In the genomic region with DNA sequence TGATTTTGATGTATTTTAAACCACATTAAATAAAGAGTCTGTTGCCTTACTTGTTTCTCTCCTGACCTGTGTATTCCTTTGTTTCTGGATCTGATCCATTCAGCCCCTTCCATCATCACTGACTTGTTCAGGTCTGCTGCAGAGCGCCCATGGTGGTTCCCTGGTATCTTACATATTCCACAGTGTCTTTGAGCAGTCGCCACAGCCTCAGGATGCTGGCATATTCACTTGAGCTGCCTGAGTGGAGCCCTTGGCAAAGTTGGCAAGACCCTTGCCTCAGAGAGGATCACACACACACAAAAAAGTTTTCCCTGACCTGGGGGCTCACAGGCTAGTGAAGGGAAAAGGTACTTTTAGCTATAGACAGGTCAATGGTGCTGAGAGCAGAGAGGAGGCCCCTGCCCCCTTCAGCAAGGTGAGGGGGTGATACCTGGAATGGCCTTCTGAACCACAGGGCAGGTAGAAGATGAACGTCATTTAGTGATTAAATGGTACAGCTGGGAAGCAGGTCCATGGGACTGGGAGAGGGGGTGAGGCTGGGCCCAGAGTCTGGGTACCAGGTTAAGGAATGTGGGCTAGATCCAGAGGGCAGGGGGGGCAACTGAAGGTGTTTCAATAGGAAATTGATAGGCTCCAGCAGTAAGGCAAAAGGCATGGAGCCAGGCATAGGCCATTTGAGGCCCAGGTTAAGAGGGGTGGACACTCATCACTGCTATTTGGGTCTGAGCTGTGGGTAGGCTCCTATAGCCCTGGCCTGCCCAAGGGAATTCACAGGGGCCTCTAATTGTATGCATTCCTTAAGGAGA, we compare ENCODE assay signal across 15 cellular contexts. TPM values are rescaled to one million over a fixed set of nuclear protein-coding genes. Genes with fewer than 3 reads are reported as not detected.
DNase-seq lines count a peak whose midpoint lies in the region; ATAC-seq, FAIRE-seq and TF ChIP-seq lines count a peak whose summit lies in the region.
"Had no signal": no experiment of that assay in that cellular context is flagged by ENCODE, and none has a peak within 500 bp of the region (broad histone marks: within the 10 kb centered on the region; RNA-seq: fewer than 3 reads in every experiment).

No MANE protein-coding gene starts in this region.

- POLR2A ChIA-PET in OCI-LY7 (lab: Charles Lee) (interaction anchor here (0.5 to 0.6 kb wide), 2 partner anchors 28 to 1032 kb away, joined by 3 to 4 read pairs; no protein-coding TSS in a partner anchor), H1 (lab: Charles Lee; ENCODE audit: partially characterized antibody) (interaction anchor here (0.7 to 21.3 kb wide), 20 partner anchors 10 to 164 kb away, joined by 3 to 332 read pairs (median 4); a partner anchor contains a TSS)

- no TSS peak for BruUV-seq in OCI-LY7 (replicated peaks; lab: Mats Ljungman, UMichigan)

- H3K4me2 ChIP-seq in OCI-LY7 (ENCODE audit: low read length) (peak overlapping the region; percentile 80; the same call in 1 of the 2 replicates), H1 (ENCODE audit: insufficient read depth in 1 of 2, low read depth in 2 of 2, low read length in 2 of 2) (peak overlapping the region; percentile 5 to 92; a peak in 2 of 4 replicates)

- CTCF ChIA-PET in OCI-LY7 (lab: Charles Lee; ENCODE audit: unreplicated experiment) (no interaction called here), H1 (lab: Charles Lee; ENCODE audit: partially characterized antibody) (interaction anchor here (0.9 to 4.2 kb wide), 5 partner anchors 15 to 50 kb away, joined by 3 to 25 read pairs (median 8); no protein-coding TSS in a partner anchor)

- no peak for TF ChIP-seq RAD21 in H1 (IDR thresholded peaks at IDR 0.05 in 1 of 2, conservative IDR thresholded peaks at IDR 0.05 in 1 of 2; ENCODE audit: low read depth in 2 of 2, low read length in 2 of 2)

- H3K79me2 ChIP-seq in OCI-LY7 (ENCODE audit: insufficient read depth, low read depth, low read length) (no peaks in the 10 kb centered on the region), H1 (ENCODE audit: control insufficient read depth in 1 of 2, insufficient read depth in 2 of 2, low read length in 2 of 2) (no peaks in the 10 kb centered on the region)

- no peak overlapping the region for H4K5ac ChIP-seq in H1 (ENCODE audit: insufficient read length, low read depth, low read length)

- no peak overlapping the region for H2BK12ac ChIP-seq in H1 (ENCODE audit: low read depth, low read length)

- no peak overlapping the region for H4K8ac ChIP-seq in H1 (ENCODE audit: extremely low read depth, insufficient read depth, low read length)

- H2AK5ac ChIP-seq in H1 (ENCODE audit: low read depth, low read length) = no peak overlapping the region

- peaks cover 59% of the 10 kb centered on the region for H3K36me3 ChIP-seq in OCI-LY7 (ENCODE audit: insufficient read depth, low read length)
- peaks cover 22 to 43% (median 33%) of the 10 kb centered on the region in 4 experiments; a peak in 7 of 8 replicates for H3K36me3 ChIP-seq in H1 (ENCODE audit: control insufficient read depth in 2 of 4, insufficient read depth in 4 of 4, low read length in 3 of 4)
- H3K36me3 ChIP-seq in gastrocnemius medialis = peaks cover 3 to 30% of the 10 kb centered on the region in 2 donors
- no peaks in the 10 kb centered on the region for H3K36me3 ChIP-seq in testis (ENCODE audit: low read depth, missing control alignments)

- WGBS in H1 (ENCODE audit: extremely low coverage in 1 of 2, insufficient coverage in 1 of 2, insufficient read length in 1 of 2, insufficient replicate concordance in 2 of 2, low coverage in 1 of 2, low lambda C conversion rate in 2 of 2, missing lambda C conversion rate in 1 of 2), 2 experiments = 89% methylated on average over 3 of the region's 3 CpGs; no CpG with 5 or more reads in 1 of the 2 experiments
- 78 to 86% methylated on average over 3 of the region's 3 CpGs for WGBS in testis, 2 donors

- intact Hi-C loops in OCI-LY7 (cut with micrococcal nuclease; ENCODE audit: unreplicated experiment) (no loop called here), gastrocnemius medialis (cut with DNase I; ENCODE audit: low total_unique reads) (no loop called here), testis (cut with DNase I; ENCODE audit: low total_unique reads) (no loop called here)

- H3K23ac ChIP-seq in H1 (ENCODE audit: insufficient read length) = no peak overlapping the region

- no peaks in the 10 kb centered on the region for H3K27me3 Mint-ChIP-seq in activated T-cell treated with anti-CD3 and anti-CD28 coated beads, Interleukin-2, amount 50 U/mL, for 24 hours

- TF ChIP-seq CTCF in OCI-LY7 (conservative IDR thresholded peaks at IDR 0.05; ENCODE audit: low read length) = no peak
- TF ChIP-seq CTCF in H1 (IDR thresholded peaks at IDR 0.05; ENCODE audit: control extremely low read depth in 1 of 3, insufficient read depth in 1 of 3, low read depth in 1 of 3, low read length in 3 of 3) = no peak
- no peak for TF ChIP-seq CTCF in gastrocnemius medialis (IDR thresholded peaks at IDR 0.05 in 4 of 5, conservative IDR thresholded peaks at IDR 0.05 in 1 of 5)
- TF ChIP-seq CTCF in testis (IDR thresholded peaks at IDR 0.05) = no peak

- TF ChIP-seq POLR2A in H1 (IDR thresholded peaks at IDR 0.05; ENCODE audit: control extremely low read depth in 1 of 2, low read depth in 2 of 2, low read length in 2 of 2) (peak in 1 of 2 experiments; percentile 33; a peak in 1 of 3 replicates), gastrocnemius medialis (IDR thresholded peaks at IDR 0.05) (no peak), testis (IDR thresholded peaks at IDR 0.05) (no peak)

- peaks cover 80% of the 10 kb centered on the region for H3K4me1 Mint-ChIP-seq in activated T-cell treated with anti-CD3 and anti-CD28 coated beads, Interleukin-2, amount 50 U/mL, for 24 hours (ENCODE audit: low read depth)

- H3K4me3 ChIP-seq in OCI-LY7 (ENCODE audit: low read depth, low read length, poor library complexity, severe bottlenecking) (no peak overlapping the region), H1 (ENCODE audit: extremely low read depth in 1 of 4, insufficient read depth in 2 of 4, low read depth in 3 of 4, low read length in 4 of 4) (no peak overlapping the region), gastrocnemius medialis (no peak overlapping the region), testis (no peak overlapping the region)
- H3K4me3 ChIP-seq: esophagus muscularis mucosa, prostate gland had no signal

- H3K9me3 ChIP-seq in OCI-LY7 (ENCODE audit: low read length) (no peaks in the 10 kb centered on the region), H1 (ENCODE audit: insufficient read depth in 2 of 2, low read depth in 1 of 2, low read length in 1 of 2) (no peaks in the 10 kb centered on the region), gastrocnemius medialis (no peaks in the 10 kb centered on the region), testis (no peaks in the 10 kb centered on the region)
- H3K9me3 ChIP-seq: esophagus muscularis mucosa, prostate gland had no signal

- no peak overlapping the region for H2BK20ac ChIP-seq in H1 (ENCODE audit: low read length)

- H3K9me2 ChIP-seq in OCI-LY7 (ENCODE audit: insufficient read depth, low read length) = no peaks in the 10 kb centered on the region

- in situ Hi-C loops in gastrocnemius medialis (cut with MboI; ENCODE audit: low sequenced_read_pairs in 4 of 4) = no loop called here

- no peak for DNase-seq in activated T-cell treated with anti-CD3 and anti-CD28 coated beads, Interleukin-2, amount 50 U/mL, for 24 hours
- no peak for DNase-seq in activated T-cell treated with anti-CD3 and anti-CD28 coated beads, Interleukin-2, amount 50 U/mL, for 48 hours
- DNase-seq in OCI-LY7 (ENCODE audit: low spot score) (no peak), H1 (ENCODE audit: low read depth in 1 of 2, low spot score in 2 of 2) (no peak), gastrocnemius medialis (no peak), testis (no peak)
- DNase-seq: NCI-H1092; NCI-H510A treated with DMSO at 0.1 percent for 48 hours; stimulated activated CD4-positive, alpha-beta T cell treated with anti-CD3 and anti-CD28 coated beads, Interleukin-2, amount 100 ng/mL, for 24 hours had no signal

- no peak overlapping the region for H3K18ac ChIP-seq in H1 (ENCODE audit: extremely low read depth, low read length)

- peaks cover 39% of the 10 kb centered on the region for H3K4me1 ChIP-seq in OCI-LY7 (ENCODE audit: insufficient read depth, low read length, poor library complexity, severe bottlenecking)
- peaks cover 13 to 28% (median 18%) of the 10 kb centered on the region in 4 experiments for H3K4me1 ChIP-seq in H1 (replicated peaks in 1 of 4; ENCODE audit: control insufficient read depth in 3 of 4, insufficient read depth in 4 of 4, low read length in 3 of 4)
- peaks cover 44 to 64% of the 10 kb centered on the region in 2 donors for H3K4me1 ChIP-seq in gastrocnemius medialis
- H3K4me1 ChIP-seq in testis = peaks cover 29% of the 10 kb centered on the region

- no peaks in the 10 kb centered on the region for H3K9me3 Mint-ChIP-seq in activated T-cell treated with anti-CD3 and anti-CD28 coated beads, Interleukin-2, amount 50 U/mL, for 24 hours

- H4K91ac ChIP-seq in H1 (replicated peaks; ENCODE audit: insufficient read length, low read length) = no peak overlapping the region

- H2AFZ ChIP-seq in OCI-LY7 (ENCODE audit: low read length) (no peak overlapping the region), H1 (ENCODE audit: low read length) (no peak overlapping the region)

- ATAC-seq in gastrocnemius medialis (no peak), GM21825 (IDR thresholded peaks at IDR 0.05; ENCODE audit: unreplicated experiment) (no peak), GM19328 (IDR thresholded peaks at IDR 0.05; ENCODE audit: unreplicated experiment) (no peak)

- H2BK5ac ChIP-seq in H1 (ENCODE audit: low read depth, low read length) = 0 out of 2 replicates have a peak overlapping the region, but pooled peaks have one; percentile 2

- no peak overlapping the region for H3K9ac ChIP-seq in H1 (replicated peaks in 1 of 4; ENCODE audit: extremely low read depth in 1 of 4, low read depth in 3 of 4, low read length in 3 of 4)

- H3K27me3 ChIP-seq in H1 (replicated peaks in 1 of 4; ENCODE audit: control insufficient read depth in 3 of 4, extremely low read depth in 1 of 4, insufficient read depth in 3 of 4, low read length in 3 of 4) = no peaks in the 10 kb centered on the region; a peak in 1 of 7 replicates
- no peaks in the 10 kb centered on the region for H3K27me3 ChIP-seq in gastrocnemius medialis
- no peaks in the 10 kb centered on the region for H3K27me3 ChIP-seq in testis
- H3K27me3 ChIP-seq: esophagus muscularis mucosa had no signal

- H3K4ac ChIP-seq in H1 (replicated peaks; ENCODE audit: insufficient read length, low read depth, low read length) = no peak overlapping the region

- H3K36me3 Mint-ChIP-seq in activated T-cell treated with anti-CD3 and anti-CD28 coated beads, Interleukin-2, amount 50 U/mL, for 24 hours (ENCODE audit: low read depth) = peaks cover 57% of the 10 kb centered on the region

- H2BK15ac ChIP-seq in H1 (ENCODE audit: low read length) = no peak overlapping the region

- FAIRE-seq in H1 (lab: Jason Lieb, UNC) = no peak
- FAIRE-seq: TTC549 had no signal

- peak overlapping the region; percentile 44 for H3K27ac Mint-ChIP-seq in activated T-cell treated with anti-CD3 and anti-CD28 coated beads, Interleukin-2, amount 50 U/mL, for 24 hours

- H4K20me1 ChIP-seq in OCI-LY7 (ENCODE audit: insufficient read depth, low read length) = no peaks in the 10 kb centered on the region
- peaks cover 6 to 8% of the 10 kb centered on the region in 2 experiments for H4K20me1 ChIP-seq in H1 (replicated peaks in 1 of 2; ENCODE audit: control insufficient read depth in 1 of 2, insufficient read depth in 2 of 2, low read length in 2 of 2)

- H3K23me2 ChIP-seq in H1 (ENCODE audit: low read depth, low read length) = peaks cover 9% of the 10 kb centered on the region; the same call in 1 of the 2 replicates

- no peak overlapping the region for H3K56ac ChIP-seq in H1 (replicated peaks; ENCODE audit: insufficient read length, low read depth, low read length)

- H3K27ac ChIP-seq in OCI-LY7 (ENCODE audit: low read depth, low read length, poor library complexity, severe bottlenecking) (no peak overlapping the region), H1 (ENCODE audit: low read depth, low read length) (no peak overlapping the region), gastrocnemius medialis (peak overlapping the region; percentile 86 to 99 (median 94)), testis (no peak overlapping the region)

- H3K4me3 Mint-ChIP-seq in activated T-cell treated with anti-CD3 and anti-CD28 coated beads, Interleukin-2, amount 50 U/mL, for 24 hours = no peak overlapping the region

- no peak overlapping the region for H2BK120ac ChIP-seq in H1 (replicated peaks; ENCODE audit: low read depth, low read length)

- TF ChIP-seq EP300 in H1 (IDR thresholded peaks at IDR 0.05; ENCODE audit: borderline replicate concordance in 1 of 2, low read depth in 2 of 2, low read length in 2 of 2) = no peak

- 0 out of 2 replicates have a peak, but pooled peaks cover 3% of the 10 kb centered on the region for H3K79me1 ChIP-seq in H1 (ENCODE audit: low read depth, low read length)

- no peak overlapping the region for H3K14ac ChIP-seq in H1 (ENCODE audit: insufficient read length)

RNA-seq across cellular contexts. Expression of a gene that starts 2.0 kb away (rescaled TPM):
- 28.3 and 32.8 TPM in 2 replicates for total RNA-seq in OCI-LY7 (2014; rRNA removed; shearing (Covaris generic))
- total RNA-seq in OCI-LY7 (2022) (53.4 and 54.4 TPM in 2 replicates), gastrocnemius medialis (10 to 100 TPM; 16.4 to 79.0 (median 56.8) TPM), testis (100 to 1,000 TPM in 1 of 2 donors, 10 to 100 TPM in 1; 67.5 to 105 TPM)
- 17.1 and 20.9 TPM in 2 replicates for total RNA-seq in H1 (2021; fragmentation: NEBNext Ultra II Directional; extraction: Animal tissue kit (Norgen Biotek cat#: 25700))
- polyA plus RNA-seq in H1 (2011; rRNA removed) (16.7 and 18.4 TPM in 2 replicates), testis (ENCODE audit: insufficient read depth, low read depth, low replicate concordance) (55.3 TPM)
- 27.5 TPM for polyA plus RNA-seq in H1 (2011; cell fraction: cytosol; rRNA removed)
- 16.7 TPM for polyA plus RNA-seq in H1 (2011; cell fraction: nucleus; rRNA removed)
- polyA plus RNA-seq in H1 (2012, experiment 1 of 2) = 15.5 to 32.2 TPM (median 27.2 TPM) in 4 replicates
- 18.5 TPM for polyA plus RNA-seq in H1 (2012, experiment 2 of 2)
- polyA plus RNA-seq in H1 (2013, experiment 1 of 2) = 19.5 TPM
- polyA plus RNA-seq in H1 (2013, experiment 2 of 2) = 18.8 TPM
- 4.5 and 5.3 TPM in 2 replicates for polyA minus RNA-seq in H1 (2011; rRNA and poly(A)+ RNA removed)
- 6.0 TPM for polyA minus RNA-seq in H1 (2011; cell fraction: cytosol; rRNA and poly(A)+ RNA removed)
- polyA minus RNA-seq in H1 (2011; cell fraction: nucleus; rRNA and poly(A)+ RNA removed) = 3.7 TPM

RNA-seq across cellular contexts. Expression of a gene that starts 7.0 kb away (rescaled TPM):
- total RNA-seq in OCI-LY7 (2014; rRNA removed; shearing (Covaris generic)) = 12.1 and 14.5 TPM in 2 replicates
- 8.0 and 8.4 TPM in 2 replicates for total RNA-seq in OCI-LY7 (2022)
- 4.2 and 4.3 TPM in 2 replicates for total RNA-seq in H1 (2021; fragmentation: NEBNext Ultra II Directional; extraction: Animal tissue kit (Norgen Biotek cat#: 25700))
- 1.9 and 2.5 TPM in 2 replicates for polyA plus RNA-seq in H1 (2011; rRNA removed)
- polyA plus RNA-seq in H1 (2011; cell fraction: cytosol; rRNA removed) = 3.5 TPM
- 3.2 TPM for polyA plus RNA-seq in H1 (2011; cell fraction: nucleus; rRNA removed)
- polyA plus RNA-seq in H1 (2012, experiment 1 of 2) = 3.6 to 4.6 TPM (median 4.3 TPM) in 4 replicates
- polyA plus RNA-seq in H1 (2012, experiment 2 of 2) = 2.1 TPM
- 3.5 TPM for polyA plus RNA-seq in H1 (2013, experiment 1 of 2)
- 3.4 TPM for polyA plus RNA-seq in H1 (2013, experiment 2 of 2)
- 3.2 and 4.7 TPM in 2 replicates for polyA minus RNA-seq in H1 (2011; rRNA and poly(A)+ RNA removed)
- polyA minus RNA-seq in H1 (2011; cell fraction: cytosol; rRNA and poly(A)+ RNA removed) = 2.3 TPM
- polyA minus RNA-seq in H1 (2011; cell fraction: nucleus; rRNA and poly(A)+ RNA removed) = 3.2 TPM
- under 1 TPM; 0.49 to 0.93 (median 0.83) TPM for total RNA-seq in gastrocnemius medialis
- total RNA-seq in testis = 10 to 100 TPM; 11.9 to 16.3 TPM
- 21.6 TPM for polyA plus RNA-seq in testis (ENCODE audit: insufficient read depth, low read depth, low replicate concordance)

RNA-seq across cellular contexts. Expression of a gene that starts 10.4 kb away (rescaled TPM):
- total RNA-seq in OCI-LY7 (2014; rRNA removed; shearing (Covaris generic)) = 0.06 and 0.15 TPM in 2 replicates
- total RNA-seq in OCI-LY7 (2022) (0.26 and 0.29 TPM in 2 replicates), gastrocnemius medialis (not detected), testis (1 to 10 TPM in 1 of 2 donors, under 1 TPM in 1; 0.81 to 1.7 TPM)
- total RNA-seq in H1 (2021; fragmentation: NEBNext Ultra II Directional; extraction: Animal tissue kit (Norgen Biotek cat#: 25700)) = not detected in 2 replicates
- polyA plus RNA-seq in H1 (2011; rRNA removed) (not detected in 2 replicates), testis (ENCODE audit: insufficient read depth, low read depth, low replicate concordance) (2.6 TPM)
- not detected for polyA plus RNA-seq in H1 (2011; cell fraction: cytosol; rRNA removed)
- polyA plus RNA-seq in H1 (2011; cell fraction: nucleus; rRNA removed) = 0.09 TPM
- 0.11 to 0.18 TPM (median 0.14 TPM) in 4 replicates for polyA plus RNA-seq in H1 (2012, experiment 1 of 2)
- 0.10 TPM for polyA plus RNA-seq in H1 (2012, experiment 2 of 2)
- not detected for polyA plus RNA-seq in H1 (2013, experiment 1 of 2)
- not detected for polyA plus RNA-seq in H1 (2013, experiment 2 of 2)
- not detected in 2 replicates for polyA minus RNA-seq in H1 (2011; rRNA and poly(A)+ RNA removed)
- polyA minus RNA-seq in H1 (2011; cell fraction: cytosol; rRNA and poly(A)+ RNA removed) = not detected
- not detected for polyA minus RNA-seq in H1 (2011; cell fraction: nucleus; rRNA and poly(A)+ RNA removed)
- total RNA-seq: esophagus muscularis mucosa, lung microvascular endothelial cell, prostate gland had no signal

RNA-seq across cellular contexts. Expression of a gene that starts 19.0 kb away (rescaled TPM):
- 42.0 and 47.5 TPM in 2 replicates for total RNA-seq in OCI-LY7 (2014; rRNA removed; shearing (Covaris generic))
- total RNA-seq in OCI-LY7 (2022) = 46.4 and 47.3 TPM in 2 replicates
- 45.4 and 46.9 TPM in 2 replicates for total RNA-seq in H1 (2021; fragmentation: NEBNext Ultra II Directional; extraction: Animal tissue kit (Norgen Biotek cat#: 25700))
- 31.3 and 31.6 TPM in 2 replicates for polyA plus RNA-seq in H1 (2011; rRNA removed)
- polyA plus RNA-seq in H1 (2011; cell fraction: cytosol; rRNA removed) = 24.5 TPM
- polyA plus RNA-seq in H1 (2011; cell fraction: nucleus; rRNA removed) = 30.3 TPM
- polyA plus RNA-seq in H1 (2012, experiment 1 of 2) = 26.6 to 30.9 TPM (median 28.9 TPM) in 4 replicates
- 20.3 TPM for polyA plus RNA-seq in H1 (2012, experiment 2 of 2)
- 24.0 TPM for polyA plus RNA-seq in H1 (2013, experiment 1 of 2)
- polyA plus RNA-seq in H1 (2013, experiment 2 of 2) = 22.5 TPM
- 39.3 and 45.1 TPM in 2 replicates for polyA minus RNA-seq in H1 (2011; rRNA and poly(A)+ RNA removed)
- polyA minus RNA-seq in H1 (2011; cell fraction: cytosol; rRNA and poly(A)+ RNA removed) = 20.0 TPM
- polyA minus RNA-seq in H1 (2011; cell fraction: nucleus; rRNA and poly(A)+ RNA removed) = 18.6 TPM
- 10 to 100 TPM; 15.7 to 21.0 (median 17.6) TPM for total RNA-seq in gastrocnemius medialis
- total RNA-seq in testis = 10 to 100 TPM; 67.6 to 69.2 TPM
- 52.6 TPM for polyA plus RNA-seq in testis (ENCODE audit: insufficient read depth, low read depth, low replicate concordance)

RNA-seq across cellular contexts. Expression of a gene that starts 23.7 kb away (rescaled TPM):
- total RNA-seq in OCI-LY7 (2014; rRNA removed; shearing (Covaris generic)) = 14.9 and 17.1 TPM in 2 replicates
- 17.5 and 24.5 TPM in 2 replicates for total RNA-seq in OCI-LY7 (2022)
- total RNA-seq in H1 (2021; fragmentation: NEBNext Ultra II Directional; extraction: Animal tissue kit (Norgen Biotek cat#: 25700)) = 8.9 TPM in 2 replicates
- polyA plus RNA-seq in H1 (2011; rRNA removed) = 8.6 and 8.7 TPM in 2 replicates
- 8.4 TPM for polyA plus RNA-seq in H1 (2011; cell fraction: cytosol; rRNA removed)
- polyA plus RNA-seq in H1 (2011; cell fraction: nucleus; rRNA removed) = 35.6 TPM
- 9.2 to 11.2 TPM (median 10.1 TPM) in 4 replicates for polyA plus RNA-seq in H1 (2012, experiment 1 of 2)
- 11.5 TPM for polyA plus RNA-seq in H1 (2012, experiment 2 of 2)
- 7.5 TPM for polyA plus RNA-seq in H1 (2013, experiment 1 of 2)
- polyA plus RNA-seq in H1 (2013, experiment 2 of 2) = 7.6 TPM
- 22.9 and 24.8 TPM in 2 replicates for polyA minus RNA-seq in H1 (2011; rRNA and poly(A)+ RNA removed)
- polyA minus RNA-seq in H1 (2011; cell fraction: cytosol; rRNA and poly(A)+ RNA removed) = 7.0 TPM
- polyA minus RNA-seq in H1 (2011; cell fraction: nucleus; rRNA and poly(A)+ RNA removed) = 28.7 TPM
- 1 to 10 TPM; 1.6 to 4.6 (median 4.4) TPM for total RNA-seq in gastrocnemius medialis
- total RNA-seq in testis = 10 to 100 TPM; 35.9 to 58.3 TPM
- polyA plus RNA-seq in testis (ENCODE audit: insufficient read depth, low read depth, low replicate concordance) = 31.8 TPM

Comparison
In these comparisons a context has a peak if more than half of its experiments do, and no peak if none do; other contexts are left out.
1. H3K27ac ChIP-seq: peak in gastrocnemius medialis (4 of 4); none in OCI-LY7 (single experiment), H1 (single experiment) and testis (0 of 2).